Comparison of ENCODE assay signal across 6 cellular contexts in the genomic region with DNA sequence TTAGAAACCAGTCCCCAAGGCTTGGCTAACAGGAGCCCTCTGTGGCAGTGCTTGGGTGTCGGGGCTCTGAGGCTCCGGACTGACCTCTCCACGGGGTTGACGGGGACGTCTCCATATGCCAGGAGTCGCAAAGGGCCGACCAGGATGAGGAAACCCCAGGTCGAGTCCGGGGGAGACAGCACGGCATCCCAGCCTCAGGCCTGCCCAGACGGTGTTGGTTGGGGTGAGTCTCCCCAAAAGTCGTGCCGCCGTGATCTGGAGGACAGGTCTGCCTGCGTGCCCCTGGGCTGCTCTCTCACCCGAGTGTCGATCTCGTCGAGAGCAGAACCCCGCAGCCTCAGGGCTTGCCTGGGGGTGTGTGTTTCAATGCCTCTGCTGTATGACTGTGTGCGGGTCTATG. TPM values are rescaled to one million over a fixed set of nuclear protein-coding genes. Genes with fewer than 3 reads are reported as not detected.
"Had no signal": no experiment of that assay in that cellular context is flagged by ENCODE, and none has a peak within 500 bp of the region (broad histone marks: within the 10 kb centered on the region; RNA-seq: fewer than 3 reads in every experiment).

No MANE protein-coding gene starts in this region.

RNA-seq across cellular contexts. Expression of gene ZNF716, which starts 35.0 kb away (rescaled TPM):
- total RNA-seq: HepG2, HT-29, HT1080, IMR-90, K562 had no signal
- polyA plus RNA-seq: HepG2, IgD-negative memory B cell, IMR-90, K562 had no signal
